In the genomic region with DNA sequence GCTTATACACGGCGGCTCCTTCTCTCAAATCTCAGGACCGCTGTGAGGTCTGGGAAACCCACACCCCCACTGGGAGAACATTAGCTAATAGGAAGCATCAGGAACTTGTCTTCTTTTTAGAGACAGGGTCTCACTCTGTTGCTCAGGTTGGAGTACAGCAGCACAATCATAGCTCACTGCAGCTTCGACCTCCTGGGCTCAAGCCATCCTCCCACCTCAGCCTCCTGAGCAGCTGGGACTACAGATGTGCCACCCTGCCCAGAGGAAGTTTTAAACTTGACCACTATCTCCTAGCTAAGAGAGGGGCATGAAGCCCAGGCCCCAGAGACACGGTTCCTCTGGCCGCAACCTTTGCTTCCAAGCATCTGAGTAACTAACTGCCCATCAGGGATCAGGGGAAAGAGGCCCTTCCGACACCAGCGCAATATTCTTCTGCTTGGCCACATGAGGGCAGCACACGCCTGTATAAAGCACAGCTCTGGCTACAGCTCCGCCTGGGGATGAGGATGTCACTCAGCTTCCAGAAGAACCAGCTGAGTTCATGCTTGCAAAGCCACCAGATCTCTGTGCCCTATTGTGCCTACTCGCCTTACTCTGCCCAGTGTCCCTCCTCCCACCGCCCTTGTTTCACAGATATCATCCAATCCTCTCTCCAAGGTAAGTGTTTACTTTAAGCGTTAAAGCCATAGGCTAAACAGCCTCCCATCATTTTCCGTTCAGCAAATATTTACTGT, we compare ENCODE assay signal across 8 cellular contexts. TPM values are rescaled to one million over a fixed set of nuclear protein-coding genes. Genes with fewer than 3 reads are reported as not detected.
DNase-seq lines count a peak whose midpoint lies in the region; ATAC-seq lines count a peak whose summit lies in the region.

No MANE protein-coding gene starts in this region.

- no peaks in the 10 kb centered on the region for H3K36me3 ChIP-seq in SJSA1

- H3K9me3 ChIP-seq in SJSA1 (replicated peaks) = no peaks in the 10 kb centered on the region
- H3K9me3 ChIP-seq in right cardiac atrium (ENCODE audit: control insufficient read depth, low read length) = no peaks in the 10 kb centered on the region

- peaks cover 12% of the 10 kb centered on the region for H3K4me1 ChIP-seq in SJSA1 (replicated peaks)
- no peaks in the 10 kb centered on the region for H3K4me1 ChIP-seq in right cardiac atrium (ENCODE audit: control insufficient read depth, insufficient read depth, low read length)

- in situ Hi-C loops in KBM-7 (cut with MboI; ENCODE audit: low pct_unique_long_range_greater_than_20kb, low sequenced_read_pairs) = loop anchor here (25.0 kb wide), 1 partner anchor 304 kb away; no protein-coding TSS in a partner anchor

- 37% methylated on average over 14 of the region's 14 CpGs for WGBS in right cardiac atrium

- intact Hi-C loops in right cardiac atrium (cut with DNase I) (loop anchor here in 3 of 4 donors (2.0 to 10.0 kb wide), 4 partner anchors 124 to 576 kb away; no protein-coding TSS in a partner anchor), sciatic nerve (cut with DNase I) (no loop called here)

- H3K27me3 ChIP-seq in SJSA1 (replicated peaks) (peaks cover 7% of the 10 kb centered on the region), right cardiac atrium (ENCODE audit: control insufficient read depth, insufficient read depth) (no peaks in the 10 kb centered on the region)

- H3K27ac ChIP-seq in SJSA1 (no peak overlapping the region), right cardiac atrium (ENCODE audit: low read length) (no peak overlapping the region)

- DNase-seq in Ammon's horn (ENCODE audit: low spot score) (peak; percentile 96), KBM-7 (peak; percentile 63), SJSA1 (ENCODE audit: low read depth in 1 of 2, low spot score in 2 of 2) (peak; percentile 46 to 60), amniotic stem cell (lab: John Stamatoyannopoulos, UW) (peak; percentile 16), right cardiac atrium (peak; percentile 46 to 76 (median 61)), sciatic nerve (ENCODE audit: low spot score) (peak; percentile 66)

- H3K4me3 ChIP-seq in SJSA1 (no peak overlapping the region), right cardiac atrium (ENCODE audit: low read length) (no peak overlapping the region)

- ATAC-seq in GM18519 (IDR thresholded peaks at IDR 0.05; ENCODE audit: low FRiP score, unreplicated experiment) (peak; percentile 47), right cardiac atrium (peak; percentile 79 to 90), sciatic nerve (peak; percentile 91), HG03521 (IDR thresholded peaks at IDR 0.05; ENCODE audit: unreplicated experiment) (no peak)

RNA-seq across cellular contexts. Expression of a gene that starts 57.6 kb away (rescaled TPM):
- total RNA-seq in SJSA1 (2014; rRNA removed; shearing (Covaris generic)) = 0.05 TPM in 1 of 2 replicates, not detected in the other
- total RNA-seq in right cardiac atrium (not detected), sciatic nerve (1.4 TPM)
- polyA plus RNA-seq in right cardiac atrium = 0.02 TPM

Comparison
In these comparisons a context has a peak if more than half of its experiments do, and no peak if none do; other contexts are left out.
1. DNase-seq: peak in every context shown above with its lines; median percentile 96 in Ammon's horn; 66 in sciatic nerve; 63 in KBM-7; 61 in right cardiac atrium; 53 in SJSA1; 16 in amniotic stem cell.